Comparison of ENCODE assay signal across 8 cellular contexts in genomic region chr16:30430428-30430970, GRCh38. TPM values are rescaled to one million over a fixed set of nuclear protein-coding genes. Genes with fewer than 3 reads are reported as not detected.
DNase-seq lines count a peak whose midpoint lies in the region; ATAC-seq and TF ChIP-seq lines count a peak whose summit lies in the region.

No MANE protein-coding gene starts in this region.

- no peak overlapping the region for H3K27ac Mint-ChIP-seq in CD8-positive, alpha-beta T cell
- no peak overlapping the region for H3K27ac Mint-ChIP-seq in stimulated activated naive B cell treated with anti-CD40 and anti-IgM and Interleukin-4, amounts not matched to agents 10 μg/mL and 1 μg/mL and 100 μg/mL, for 72 hours
- H3K27ac Mint-ChIP-seq in endothelial cell (ENCODE audit: unreplicated experiment), result no peak overlapping the region

- no peaks in the 10 kb centered on the region for H3K9me3 ChIP-seq in CD8-positive, alpha-beta T cell (ENCODE audit: low read length)
- no peaks in the 10 kb centered on the region for H3K9me3 ChIP-seq in right cardiac atrium (ENCODE audit: control insufficient read depth, low read length)

- H3K27ac ChIP-seq in CD8-positive, alpha-beta T cell (ENCODE audit: low read depth, low read length), result peak overlapping the region; percentile 30
- H3K27ac ChIP-seq in right cardiac atrium (ENCODE audit: low read length), result peak overlapping the region; percentile 78

- peaks cover 18% of the 10 kb centered on the region for H3K4me1 ChIP-seq in CD8-positive, alpha-beta T cell (ENCODE audit: insufficient read depth, low read length)
- H3K4me1 ChIP-seq in right cardiac atrium (ENCODE audit: control insufficient read depth, insufficient read depth, low read length), result peaks cover 5% of the 10 kb centered on the region

- H3K4me3 ChIP-seq in CD8-positive, alpha-beta T cell (ENCODE audit: low read depth, low read length), result no peak overlapping the region
- peak overlapping the region; percentile 43 for H3K4me3 ChIP-seq in right cardiac atrium (ENCODE audit: low read length)

- 52% methylated on average over 19 of the region's 19 CpGs for WGBS in right cardiac atrium

- H3K36me3 Mint-ChIP-seq in CD8-positive, alpha-beta T cell, result peaks cover 18% of the 10 kb centered on the region
- peaks cover 12 to 24% of the 10 kb centered on the region in 2 donors for H3K36me3 Mint-ChIP-seq in stimulated activated naive B cell treated with anti-CD40 and anti-IgM and Interleukin-4, amounts not matched to agents 10 μg/mL and 1 μg/mL and 100 μg/mL, for 72 hours
- peaks cover 12% of the 10 kb centered on the region for H3K36me3 Mint-ChIP-seq in endothelial cell (ENCODE audit: low read depth, unreplicated experiment)

- ATAC-seq in CD8-positive, alpha-beta T cell, result peak; percentile 3
- ATAC-seq in right cardiac atrium, result peak; percentile 17 to 30
- ATAC-seq in stimulated activated naive B cell treated with anti-CD40 and anti-IgM and Interleukin-4, amounts not matched to agents 10 μg/mL and 1 μg/mL and 100 μg/mL, for 72 hours (replicated peaks), result peak; percentile 24 to 27

- no peaks in the 10 kb centered on the region for H3K27me3 Mint-ChIP-seq in CD8-positive, alpha-beta T cell (ENCODE audit: low read depth)
- no peaks in the 10 kb centered on the region for H3K27me3 Mint-ChIP-seq in stimulated activated naive B cell treated with anti-CD40 and anti-IgM and Interleukin-4, amounts not matched to agents 10 μg/mL and 1 μg/mL and 100 μg/mL, for 72 hours
- H3K27me3 Mint-ChIP-seq in endothelial cell (ENCODE audit: unreplicated experiment), result peaks cover 12% of the 10 kb centered on the region

- CTCF ChIA-PET in CD8-positive, alpha-beta T cell (lab: Charles Lee), result interaction anchor here (0.5 to 2.4 kb wide), 31 partner anchors 11 to 728 kb away, joined by 3 to 23 read pairs (median 5); partner anchors contain the start of genes FBRS, ITGAL, SEPHS2 and ZNF48
- CTCF ChIA-PET in HEK293T (lab: Yijun Ruan, JAX), result interaction anchor here (0.8 to 2.4 kb wide), 28 partner anchors 10 to 338 kb away, joined by 3 to 24 read pairs (median 6); partner anchors contain the start of genes TBX6, ZNF48, ZNF688 and ZNF747

- no peak for DNase-seq in CD8-positive, alpha-beta T cell
- no peak for DNase-seq in HEK293T (ENCODE audit: extremely low spot score)
- peak; percentile 10 for DNase-seq in T follicular helper cell (ENCODE audit: low read depth)
- peak in 1 of 3 donors; percentile 61 for DNase-seq in right cardiac atrium
- no peak for DNase-seq in stimulated activated naive B cell treated with anti-CD40 and anti-IgM and Interleukin-4, amounts not matched to agents 10 μg/mL and 1 μg/mL and 100 μg/mL, for 72 hours
- no peak for DNase-seq in endothelial cell (ENCODE audit: low spot score)
- DNase-seq in NCI-H510A treated with DMSO at 0.1 percent for 48 hours (lab: John Stamatoyannopoulos, UW), result no peak
- DNase-seq in GOT3 (lab: John Stamatoyannopoulos, UW), result no peak

- peak; percentile 0 for TF ChIP-seq CTCF in CD8-positive, alpha-beta T cell (IDR thresholded peaks at IDR 0.05)
- TF ChIP-seq CTCF in endothelial cell (IDR thresholded peaks at IDR 0.05; ENCODE audit: unreplicated experiment), result no peak

- H3K4me1 Mint-ChIP-seq in CD8-positive, alpha-beta T cell (ENCODE audit: low read depth), result peaks cover 22% of the 10 kb centered on the region
- peaks cover 15 to 20% of the 10 kb centered on the region in 2 donors for H3K4me1 Mint-ChIP-seq in stimulated activated naive B cell treated with anti-CD40 and anti-IgM and Interleukin-4, amounts not matched to agents 10 μg/mL and 1 μg/mL and 100 μg/mL, for 72 hours
- H3K4me1 Mint-ChIP-seq in endothelial cell (ENCODE audit: unreplicated experiment), result peaks cover 21% of the 10 kb centered on the region

- H3K9me3 Mint-ChIP-seq in CD8-positive, alpha-beta T cell, result no peaks in the 10 kb centered on the region
- H3K9me3 Mint-ChIP-seq in stimulated activated naive B cell treated with anti-CD40 and anti-IgM and Interleukin-4, amounts not matched to agents 10 μg/mL and 1 μg/mL and 100 μg/mL, for 72 hours, result no peaks in the 10 kb centered on the region
- no peaks in the 10 kb centered on the region for H3K9me3 Mint-ChIP-seq in endothelial cell (ENCODE audit: unreplicated experiment)

- POLR2A ChIA-PET in CD8-positive, alpha-beta T cell (lab: Charles Lee), result interaction anchor here (0.6 to 2.5 kb wide), 25 partner anchors 12 to 622 kb away, joined by 3 to 63 read pairs (median 6); partner anchors contain the start of genes ALDOA, SEPTIN1, ZNF689 and ZNF747
- POLR2A ChIA-PET in HEK293T (lab: Yijun Ruan, JAX), result interaction anchor here (0.6 to 2.9 kb wide), 58 partner anchors 9 to 465 kb away, joined by 3 to 50 read pairs (median 5); partner anchors contain the start of genes ALDOA, CD2BP2, SEPHS2 and SRCAP

- intact Hi-C loops in CD8-positive, alpha-beta T cell (cut with DNase I, micrococcal nuclease), result loop anchor here (1.0 to 2.0 kb wide), 17 partner anchors 12 to 268 kb away; partner anchors contain the start of genes FBRS (in 2 of the 2), SEPHS2 (in 2 of the 2), TBC1D10B (in 2 of the 2) and ITGAL (in 1 of the 2)
- intact Hi-C loops in right cardiac atrium (cut with DNase I), result loop anchor here in 1 of 4 donors (10.0 kb wide), 1 partner anchor 174 kb away; no protein-coding TSS in a partner anchor

- H3K36me3 ChIP-seq in CD8-positive, alpha-beta T cell (ENCODE audit: insufficient read depth, low read length), result peaks cover 3% of the 10 kb centered on the region

- no peak overlapping the region for H3K4me3 Mint-ChIP-seq in CD8-positive, alpha-beta T cell
- H3K4me3 Mint-ChIP-seq in stimulated activated naive B cell treated with anti-CD40 and anti-IgM and Interleukin-4, amounts not matched to agents 10 μg/mL and 1 μg/mL and 100 μg/mL, for 72 hours, result no peak overlapping the region
- H3K4me3 Mint-ChIP-seq in endothelial cell (ENCODE audit: unreplicated experiment), result no peak overlapping the region

- H3K27me3 ChIP-seq in CD8-positive, alpha-beta T cell (ENCODE audit: insufficient read depth, low read length), result no peaks in the 10 kb centered on the region
- H3K27me3 ChIP-seq in right cardiac atrium (ENCODE audit: control insufficient read depth, insufficient read depth), result no peaks in the 10 kb centered on the region

TF ChIP-seq in HEK293T, 16 proteins besides CTCF, POLR2A, EP300 and RAD21:
- TF ChIP-seq FOXA1 (IDR thresholded peaks at IDR 0.05) (no peak), ZNF384 (IDR thresholded peaks at IDR 0.05) (no peak), L3MBTL2 (conservative IDR thresholded peaks at IDR 0.05) (peak; percentile 97), BHLHE40 (IDR thresholded peaks at IDR 0.05; ENCODE audit: borderline replicate concordance) (no peak)

RNA-seq across cellular contexts. Expression of gene DCTPP1, which starts 0.7 kb away (rescaled TPM):
- 1 to 10 TPM; 4.0 to 5.5 TPM for total RNA-seq in CD8-positive, alpha-beta T cell
- total RNA-seq in right cardiac atrium (10 to 100 TPM; 26.9 to 46.2 (median 30.5) TPM), endothelial cell (ENCODE audit: unreplicated experiment) (61.1 TPM)
- 20.9 TPM for polyA plus RNA-seq in right cardiac atrium

RNA-seq across cellular contexts. Expression of gene SEPHS2, which starts 15.2 kb away (rescaled TPM):
- 10 to 100 TPM; 22.6 to 24.1 TPM for total RNA-seq in CD8-positive, alpha-beta T cell
- 10 to 100 TPM; 34.8 to 41.1 (median 36.4) TPM for total RNA-seq in right cardiac atrium
- polyA plus RNA-seq in right cardiac atrium, result 29.4 TPM
- 43.1 TPM for total RNA-seq in endothelial cell (ENCODE audit: unreplicated experiment)

RNA-seq across cellular contexts. Expression of gene ZNF771, which starts 23.1 kb away (rescaled TPM):
- total RNA-seq in CD8-positive, alpha-beta T cell, result under 1 TPM; 0.87 to 0.92 TPM
- total RNA-seq in right cardiac atrium (10 to 100 TPM in 1 of 4 donors, 1 to 10 TPM in 3; 4.4 to 11.9 (median 7.0) TPM), endothelial cell (ENCODE audit: unreplicated experiment) (16.3 TPM)
- 5.0 TPM for polyA plus RNA-seq in right cardiac atrium

RNA-seq across cellular contexts. Expression of gene ZNF48, which starts 35.3 kb away (rescaled TPM):
- 1 to 10 TPM; 2.3 to 2.4 TPM for total RNA-seq in CD8-positive, alpha-beta T cell
- total RNA-seq in right cardiac atrium (1 to 10 TPM; 6.2 to 8.0 (median 7.5) TPM), endothelial cell (ENCODE audit: unreplicated experiment) (40.4 TPM)
- 3.6 TPM for polyA plus RNA-seq in right cardiac atrium

RNA-seq across cellular contexts. Expression of gene ITGAL, which starts 42.0 kb away (rescaled TPM):
- total RNA-seq in CD8-positive, alpha-beta T cell, result 100 to 1,000 TPM; 187 to 218 TPM
- 1 to 10 TPM in 3 of 4 donors, under 1 TPM in 1; 0.82 to 4.8 (median 1.9) TPM for total RNA-seq in right cardiac atrium
- 0.61 TPM for polyA plus RNA-seq in right cardiac atrium
- total RNA-seq in endothelial cell (ENCODE audit: unreplicated experiment), result not detected
